33 cellular contexts compared by ENCODE assay signal in the genomic region with DNA sequence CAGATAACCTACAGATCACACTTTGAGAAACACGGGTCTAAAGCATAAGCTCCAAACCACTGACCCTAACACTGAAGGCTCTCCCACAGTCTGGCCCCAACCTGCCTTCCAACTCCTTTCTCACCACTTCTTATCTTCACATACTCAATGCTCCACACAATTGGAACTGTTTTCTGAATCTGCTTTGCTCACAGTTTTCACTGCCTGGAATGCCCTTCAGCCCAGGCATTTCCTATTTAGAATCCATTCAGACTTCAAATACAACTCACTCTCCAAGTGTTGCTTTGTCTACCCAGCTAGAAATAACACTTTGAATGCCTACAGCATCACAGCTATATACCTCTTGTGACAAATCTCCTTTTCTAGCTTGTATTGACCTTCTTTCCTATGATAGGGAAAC. TPM values are rescaled to one million over a fixed set of nuclear protein-coding genes. Genes with fewer than 3 reads are reported as not detected.
DNase-seq lines count a peak whose midpoint lies in the region; ATAC-seq, FAIRE-seq and TF ChIP-seq lines count a peak whose summit lies in the region.
"Had no signal": no experiment of that assay in that cellular context is flagged by ENCODE, and none has a peak within 500 bp of the region (broad histone marks: within the 10 kb centered on the region; RNA-seq: fewer than 3 reads in every experiment).

No MANE protein-coding gene starts in this region.

- no peak overlapping the region for H2AFZ ChIP-seq in endothelial cell of umbilical vein (ENCODE audit: low read depth, low read length)

- dilution Hi-C loops in endothelial cell of umbilical vein (cut with MboI; ENCODE audit: extremely low pct_ligation_motif_present, low sequenced_read_pairs), result no loop called here

- BruUV-seq in endothelial cell of umbilical vein (replicated peaks; lab: Mats Ljungman, UMichigan), result no TSS peak

- POLR2A ChIA-PET in endothelial cell of umbilical vein (lab: Charles Lee), result interaction anchor here (0.6 kb wide), 1 partner anchor 477 kb away, joined by 3 read pairs; no protein-coding TSS in a partner anchor

- H3K79me2 ChIP-seq in endothelial cell of umbilical vein (ENCODE audit: control insufficient read depth, insufficient read depth, low read length), result peaks cover 77% of the 10 kb centered on the region

- no peak overlapping the region for H3K27ac ChIP-seq in endothelial cell of umbilical vein (ENCODE audit: insufficient read depth, low read depth, low read length)
- H3K27ac ChIP-seq: BLaER1, KMS-11, prostate gland, sigmoid colon, tibial artery had no signal

- no peak for FAIRE-seq in endothelial cell of umbilical vein (lab: Jason Lieb, UNC)
- FAIRE-seq: bronchial epithelial cell, kidney had no signal

- H3K4me3 ChIP-seq in endothelial cell of umbilical vein (replicated peaks in 1 of 3; ENCODE audit: insufficient read depth in 1 of 3, low read depth in 1 of 3, low read length in 3 of 3), result no peak overlapping the region
- H3K4me3 ChIP-seq: BLaER1, prostate gland, sigmoid colon, tibial artery had no signal

- H4K20me1 ChIP-seq in endothelial cell of umbilical vein (replicated peaks; ENCODE audit: control insufficient read depth, extremely low read depth, insufficient read depth, low read length), result no peaks in the 10 kb centered on the region

- TF ChIP-seq CTCF in endothelial cell of umbilical vein (IDR thresholded peaks at IDR 0.05; ENCODE audit: extremely low read depth in 1 of 2, insufficient read depth in 1 of 2, low read depth in 1 of 2, low read length in 2 of 2), result no peak

- H3K9ac ChIP-seq in endothelial cell of umbilical vein (replicated peaks; ENCODE audit: extremely low read depth, insufficient read depth, low read length), result no peak overlapping the region
- H3K9ac ChIP-seq: BLaER1, KMS-11 had no signal

- no peak overlapping the region for H3K4me2 ChIP-seq in endothelial cell of umbilical vein (ENCODE audit: insufficient read depth, low read length)
- H3K4me2 ChIP-seq: BLaER1, KMS-11 had no signal

- DNase-seq in Right ventricle myocardium superior (no peak), Right ventricle myocardium inferior (ENCODE audit: missing footprints) (no peak), endothelial cell of umbilical vein (ENCODE audit: low read depth, low spot score) (peak; percentile 73), hepatic stellate cell (ENCODE audit: low spot score) (no peak), NCI-H1694 (lab: John Stamatoyannopoulos, UW) (no peak)
- no peak for DNase-seq in stimulated activated effector memory CD8-positive, alpha-beta T cell treated with anti-CD3 and anti-CD28 coated beads, Interleukin-12 subunit alpha, Interleukin-12 subunit beta, amount 100 ng/mL, for 72 hours (ENCODE audit: low spot score in 2 of 2)
- DNase-seq: activated CD4-positive, alpha-beta T cell treated with anti-CD3 and anti-CD28 coated beads for 1 hour; activated naive CD4-positive, alpha-beta T cell treated with anti-CD3 and anti-CD28 coated beads for 36 hours; amygdala; Caco-2; cortex of kidney; DMS53; effector memory CD8-positive, alpha-beta T cell; foreskin fibroblast; H9; kidney; midbrain; naive thymus-derived CD4-positive, alpha-beta T cell; NCI-H1417; NCI-H2029 treated with DMSO at 0.1 percent for 48 hours; NCI-H345; NCI-H69; nucleus accumbens; SHP77; sigmoid colon; stimulated activated CD4-positive, alpha-beta T cell treated with anti-CD3 and anti-CD28 coated beads, Interleukin-4, amount 100 ng/mL, for 1 hour; tibial artery had no signal

- CTCF ChIA-PET in endothelial cell of umbilical vein (lab: Charles Lee), result interaction anchor here (0.6 to 1.3 kb wide), 4 partner anchors 8 to 17 kb away, joined by 3 to 6 read pairs (median 4); no protein-coding TSS in a partner anchor

- no peaks in the 10 kb centered on the region for H3K9me1 ChIP-seq in endothelial cell of umbilical vein (replicated peaks; ENCODE audit: control insufficient read depth, extremely low read depth, insufficient read depth, low read length)

- no peaks in the 10 kb centered on the region for H3K27me3 ChIP-seq in endothelial cell of umbilical vein (ENCODE audit: control insufficient read depth in 2 of 2, insufficient read depth in 2 of 2, low read length in 2 of 2)
- H3K27me3 ChIP-seq: BLaER1, sigmoid colon, tibial artery had no signal

- no peaks in the 10 kb centered on the region for H3K9me3 Mint-ChIP-seq in activated T-helper 17 cell treated with anti-CD3 and anti-CD28 coated beads, Interleukin-2, amount 50 U/mL, for 72 hours
- H3K9me3 Mint-ChIP-seq in stimulated activated effector memory CD8-positive, alpha-beta T cell treated with anti-CD3 and anti-CD28 coated beads, Interleukin-12 subunit alpha, Interleukin-12 subunit beta, amount 100 ng/mL, for 72 hours, result no peaks in the 10 kb centered on the region
- H3K9me3 Mint-ChIP-seq: activated naive CD4-positive, alpha-beta T cell treated with anti-CD3 and anti-CD28 coated beads for 36 hours; effector memory CD8-positive, alpha-beta T cell; H9; T-helper 2 cell treated with Interferon-gamma antibody and Interleukin-4, amounts not matched to agents 5 μg/mL and 100 μg/mL, for 36 hours had no signal

- H3K27me3 Mint-ChIP-seq in activated T-helper 17 cell treated with anti-CD3 and anti-CD28 coated beads, Interleukin-2, amount 50 U/mL, for 72 hours, result no peaks in the 10 kb centered on the region
- H3K27me3 Mint-ChIP-seq: effector memory CD8-positive, alpha-beta T cell; naive thymus-derived CD4-positive, alpha-beta T cell had no signal

- no peak for TF ChIP-seq POLR2A in endothelial cell of umbilical vein (IDR thresholded peaks at IDR 0.05; ENCODE audit: low read depth, low read length)

- peaks cover 26% of the 10 kb centered on the region for H3K4me1 Mint-ChIP-seq in activated T-helper 17 cell treated with anti-CD3 and anti-CD28 coated beads, Interleukin-2, amount 50 U/mL, for 72 hours
- peaks cover 35% of the 10 kb centered on the region for H3K4me1 Mint-ChIP-seq in stimulated activated effector memory CD8-positive, alpha-beta T cell treated with anti-CD3 and anti-CD28 coated beads, Interleukin-12 subunit alpha, Interleukin-12 subunit beta, amount 100 ng/mL, for 72 hours
- H3K4me1 Mint-ChIP-seq: H9 had no signal

- H3K9me3 ChIP-seq in endothelial cell of umbilical vein (replicated peaks; ENCODE audit: control insufficient read depth, insufficient read depth, low read length), result no peaks in the 10 kb centered on the region
- H3K9me3 ChIP-seq: BLaER1, Caco-2, prostate gland, sigmoid colon, tibial artery had no signal

- intact Hi-C loops in Right ventricle myocardium superior (cut with DNase I), result no loop called here
- intact Hi-C loops in Right ventricle myocardium inferior (cut with DNase I), result loop anchor here (10.0 kb wide), 1 partner anchor 315 kb away; the partner anchor contains the start of gene SMAD1
- intact Hi-C loops in endothelial cell of umbilical vein (cut with micrococcal nuclease), result no loop called here

- peaks cover 22% of the 10 kb centered on the region for H3K4me1 ChIP-seq in endothelial cell of umbilical vein (ENCODE audit: control insufficient read depth, extremely low read depth, insufficient read depth, low read length)
- H3K4me1 ChIP-seq: Caco-2, prostate gland had no signal

- peaks cover 2 to 8% of the 10 kb centered on the region in 2 experiments for H3K36me3 ChIP-seq in endothelial cell of umbilical vein (ENCODE audit: control insufficient read depth in 2 of 2, extremely low read depth in 1 of 2, insufficient read depth in 2 of 2, low read length in 2 of 2)
- H3K36me3 ChIP-seq: prostate gland had no signal

- no peak overlapping the region for H3K4me3 Mint-ChIP-seq in activated T-helper 17 cell treated with anti-CD3 and anti-CD28 coated beads, Interleukin-2, amount 50 U/mL, for 72 hours
- H3K4me3 Mint-ChIP-seq in stimulated activated effector memory CD8-positive, alpha-beta T cell treated with anti-CD3 and anti-CD28 coated beads, Interleukin-12 subunit alpha, Interleukin-12 subunit beta, amount 100 ng/mL, for 72 hours, result no peak overlapping the region
- H3K4me3 Mint-ChIP-seq: activated naive CD4-positive, alpha-beta T cell treated with anti-CD3 and anti-CD28 coated beads for 36 hours; effector memory CD8-positive, alpha-beta T cell; H9; naive thymus-derived CD4-positive, alpha-beta T cell; T-helper 2 cell treated with Interferon-gamma antibody and Interleukin-4, amounts not matched to agents 5 μg/mL and 100 μg/mL, for 36 hours had no signal

- ATAC-seq in Right ventricle myocardium superior (ENCODE audit: poor library complexity) (peak; percentile 36), Right ventricle myocardium inferior (no peak)
- no peak for ATAC-seq in activated T-helper 17 cell treated with anti-CD3 and anti-CD28 coated beads, Interleukin-2, amount 50 U/mL, for 72 hours (replicated peaks)
- ATAC-seq in stimulated activated effector memory CD8-positive, alpha-beta T cell treated with anti-CD3 and anti-CD28 coated beads, Interleukin-12 subunit alpha, Interleukin-12 subunit beta, amount 100 ng/mL, for 72 hours, result no peak
- ATAC-seq: effector memory CD8-positive, alpha-beta T cell; naive thymus-derived CD4-positive, alpha-beta T cell had no signal

- H3K36me3 Mint-ChIP-seq in activated T-helper 17 cell treated with anti-CD3 and anti-CD28 coated beads, Interleukin-2, amount 50 U/mL, for 72 hours (ENCODE audit: low read depth), result peaks cover 100% of the 10 kb centered on the region
- H3K36me3 Mint-ChIP-seq in stimulated activated effector memory CD8-positive, alpha-beta T cell treated with anti-CD3 and anti-CD28 coated beads, Interleukin-12 subunit alpha, Interleukin-12 subunit beta, amount 100 ng/mL, for 72 hours, result peaks cover 100% of the 10 kb centered on the region

- H3K27ac Mint-ChIP-seq in activated T-helper 17 cell treated with anti-CD3 and anti-CD28 coated beads, Interleukin-2, amount 50 U/mL, for 72 hours, result peak overlapping the region; percentile 2
- H3K27ac Mint-ChIP-seq in stimulated activated effector memory CD8-positive, alpha-beta T cell treated with anti-CD3 and anti-CD28 coated beads, Interleukin-12 subunit alpha, Interleukin-12 subunit beta, amount 100 ng/mL, for 72 hours, result peak overlapping the region; percentile 21
- H3K27ac Mint-ChIP-seq: activated naive CD4-positive, alpha-beta T cell treated with anti-CD3 and anti-CD28 coated beads for 36 hours; H9; T-helper 2 cell treated with Interferon-gamma antibody and Interleukin-4, amounts not matched to agents 5 μg/mL and 100 μg/mL, for 36 hours had no signal

TF ChIP-seq in endothelial cell of umbilical vein, 7 proteins besides CTCF, POLR2A, EP300 and RAD21:
- no peak for TF ChIP-seq MYC (IDR thresholded peaks at IDR 0.05; ENCODE audit: low read depth, low read length)

RNA-seq across cellular contexts. Expression of gene OTUD4, which starts 10.2 kb away (rescaled TPM):
- total RNA-seq in Right ventricle myocardium superior (36.2 TPM), Right ventricle myocardium inferior (34.5 TPM), endothelial cell of umbilical vein (39.5 and 40.9 TPM in 2 replicates)
- 10 to 100 TPM; 50.8 to 71.4 TPM for total RNA-seq in activated T-helper 17 cell treated with anti-CD3 and anti-CD28 coated beads, Interleukin-2, amount 50 U/mL, for 72 hours
- 12.4 and 12.6 TPM in 2 replicates for polyA plus RNA-seq in endothelial cell of umbilical vein
- polyA plus RNA-seq in endothelial cell of umbilical vein (2011; cell fraction: cytosol; rRNA removed), result 10.7 and 11.8 TPM in 2 replicates
- polyA plus RNA-seq in endothelial cell of umbilical vein (2011; cell fraction: nucleus; rRNA removed), result 31.8 and 35.9 TPM in 2 replicates
- 15.1 and 21.9 TPM in 2 replicates for polyA plus RNA-seq in endothelial cell of umbilical vein (2012)
- 36.4 and 36.9 TPM in 2 replicates for polyA minus RNA-seq in endothelial cell of umbilical vein
- polyA minus RNA-seq in endothelial cell of umbilical vein (2011; cell fraction: cytosol; rRNA and poly(A)+ RNA removed), result 13.3 TPM
- polyA minus RNA-seq in endothelial cell of umbilical vein (2011; cell fraction: nucleus; rRNA and poly(A)+ RNA removed), result 44.9 and 70.4 TPM in 2 replicates
